10 cellular contexts compared by ENCODE assay signal in genomic region chr2:74577448-74577847, GRCh38. TPM values are rescaled to one million over a fixed set of nuclear protein-coding genes. Genes with fewer than 3 reads are reported as not detected.
DNase-seq lines count a peak whose midpoint lies in the region; ATAC-seq and TF ChIP-seq lines count a peak whose summit lies in the region.
"Had no signal": no experiment of that assay in that cellular context is flagged by ENCODE, and none has a peak within 500 bp of the region (broad histone marks: within the 10 kb centered on the region; RNA-seq: fewer than 3 reads in every experiment).

No MANE protein-coding gene starts in this region.

- peaks cover 5 to 21% (median 9%) of the 10 kb centered on the region in 4 donors for H3K4me1 ChIP-seq in upper lobe of left lung

- ATAC-seq in Right ventricle myocardium inferior (peak; percentile 69), upper lobe of left lung (ENCODE audit: low FRiP score in 2 of 2) (peak; percentile 47 to 85), HG03025 (IDR thresholded peaks at IDR 0.05; ENCODE audit: low FRiP score, unreplicated experiment) (no peak)

- TF ChIP-seq CTCF in foreskin fibroblast (IDR thresholded peaks at IDR 0.05; ENCODE audit: low read depth, low read length) (no peak), upper lobe of left lung (IDR thresholded peaks at IDR 0.05) (no peak)

- no peaks in the 10 kb centered on the region for H3K27me3 ChIP-seq in upper lobe of left lung

- DNase-seq in Right ventricle myocardium inferior (ENCODE audit: missing footprints), result no peak
- no peak for DNase-seq in cardiac septum (ENCODE audit: low spot score)
- DNase-seq in MV-4-11 (lab: John Stamatoyannopoulos, UW), result peak; percentile 88
- DNase-seq in foreskin fibroblast, result peak; percentile 58 to 71
- peak in 1 of 2 donors; percentile 36 for DNase-seq in upper lobe of left lung
- no peak for DNase-seq in NCI-H69 (lab: John Stamatoyannopoulos, UW)
- no peak for DNase-seq in activated effector memory CD4-positive, alpha-beta T cell treated with anti-CD3 and anti-CD28 coated beads, Interleukin-2, amount 50 U/mL, for 16 hours
- DNase-seq: stimulated activated CD4-positive, alpha-beta T cell treated with anti-CD3 and anti-CD28 coated beads, Interleukin-15, amount 100 ng/mL, for 24 hours had no signal

- 30 to 33% methylated on average over 2 of the region's 2 CpGs for WGBS in upper lobe of left lung, 2 donors

- H3K4me3 ChIP-seq in foreskin fibroblast (ENCODE audit: low read depth in 1 of 2, low read length in 2 of 2), result no peak overlapping the region
- no peak overlapping the region for H3K4me3 ChIP-seq in upper lobe of left lung

- intact Hi-C loops in Right ventricle myocardium inferior (cut with DNase I) (no loop called here), cardiac septum (cut with DNase I) (no loop called here)

- no peak for TF ChIP-seq EP300 in upper lobe of left lung (IDR thresholded peaks at IDR 0.05)

- no peaks in the 10 kb centered on the region for H3K9me3 ChIP-seq in upper lobe of left lung

- H3K27ac ChIP-seq in upper lobe of left lung, result peak overlapping the region; percentile 39 to 68 (median 61)
- H3K27ac ChIP-seq: VCaP had no signal

- no peak for TF ChIP-seq POLR2A in upper lobe of left lung (IDR thresholded peaks at IDR 0.05)

- H3K36me3 ChIP-seq in upper lobe of left lung, result no peaks in the 10 kb centered on the region

RNA-seq across cellular contexts. Expression of gene DOK1, which starts 22.9 kb away (rescaled TPM):
- total RNA-seq in Right ventricle myocardium inferior (4.9 TPM), cardiac septum (3.9 TPM), upper lobe of left lung (10 to 100 TPM; 13.7 to 49.2 (median 38.0) TPM)

RNA-seq across cellular contexts. Expression of gene LOXL3, which starts 23.7 kb away (rescaled TPM):
- total RNA-seq in Right ventricle myocardium inferior, result 4.8 TPM
- 2.8 TPM for total RNA-seq in cardiac septum
- total RNA-seq in upper lobe of left lung, result 10 to 100 TPM in 3 of 6 donors, 1 to 10 TPM in 3; 3.6 to 28.3 (median 10.3) TPM

RNA-seq across cellular contexts. Expression of gene HTRA2, which starts 47.7 kb away (rescaled TPM):
- total RNA-seq in Right ventricle myocardium inferior (29.2 TPM), cardiac septum (25.0 TPM), upper lobe of left lung (10 to 100 TPM; 11.8 to 36.9 (median 27.2) TPM)

RNA-seq across cellular contexts. Expression of gene AUP1, which starts 47.9 kb away (rescaled TPM):
- 53.7 TPM for total RNA-seq in Right ventricle myocardium inferior
- total RNA-seq in cardiac septum, result 50.0 TPM
- total RNA-seq in upper lobe of left lung, result 100 to 1,000 TPM in 4 of 6 donors, 10 to 100 TPM in 2; 93.4 to 337 (median 125) TPM

RNA-seq across cellular contexts. Expression of gene DQX1, which starts 51.4 kb away (rescaled TPM):
- total RNA-seq in Right ventricle myocardium inferior (not detected), cardiac septum (not detected), upper lobe of left lung (under 1 TPM in 3 of 6 donors, not detected in 3; 0.26 to 0.37 (median 0.33) TPM)

Comparison
In these comparisons a context has a peak if more than half of its experiments do, and no peak if none do; other contexts are left out.
1. DNase-seq: peak in MV-4-11 (single experiment) and foreskin fibroblast (2 of 2); none in Right ventricle myocardium inferior (single experiment), cardiac septum (single experiment), NCI-H69 (single experiment) and activated effector memory CD4-positive, alpha-beta T cell treated with anti-CD3 and anti-CD28 coated beads, Interleukin-2, amount 50 U/mL, for 16 hours (single experiment).